In the genomic region with DNA sequence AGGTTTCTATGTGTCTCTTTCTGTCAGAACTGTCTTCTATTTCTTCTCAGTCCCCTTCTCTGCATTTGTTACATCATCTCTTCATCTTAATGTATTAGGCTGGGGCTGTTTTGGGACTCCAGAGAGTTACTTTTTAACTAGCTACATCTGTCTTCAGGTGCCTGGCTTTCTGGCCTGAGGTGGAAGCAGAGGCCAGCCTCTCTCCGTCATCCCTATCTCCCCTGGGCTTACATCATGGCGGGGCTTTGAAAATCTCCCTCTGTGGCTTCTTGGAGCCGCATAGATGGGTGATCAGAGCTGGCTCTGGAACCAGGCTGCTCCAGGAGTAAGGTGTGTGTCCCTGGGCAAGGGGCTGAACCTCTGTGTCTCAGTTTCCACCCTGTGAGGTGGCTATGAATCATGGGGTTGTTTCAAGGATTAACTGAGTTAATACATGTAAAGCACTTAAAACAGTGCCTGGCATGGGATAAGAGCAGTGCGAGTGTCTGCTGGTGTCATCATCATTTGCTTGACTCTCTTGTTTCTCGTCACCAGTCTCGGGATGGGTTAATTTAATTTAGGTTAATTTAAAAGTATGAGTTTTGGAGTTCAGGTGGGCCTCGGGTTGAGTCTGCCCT, we compare ENCODE assay signal across 1 cellular context.
TF ChIP-seq lines count a peak whose summit lies in the region.

No MANE protein-coding gene starts in this region.

TF ChIP-seq in neural cell, 6 proteins besides CTCF, POLR2A, EP300 and RAD21 (continued from another document):
- TF ChIP-seq, protein P1, sequence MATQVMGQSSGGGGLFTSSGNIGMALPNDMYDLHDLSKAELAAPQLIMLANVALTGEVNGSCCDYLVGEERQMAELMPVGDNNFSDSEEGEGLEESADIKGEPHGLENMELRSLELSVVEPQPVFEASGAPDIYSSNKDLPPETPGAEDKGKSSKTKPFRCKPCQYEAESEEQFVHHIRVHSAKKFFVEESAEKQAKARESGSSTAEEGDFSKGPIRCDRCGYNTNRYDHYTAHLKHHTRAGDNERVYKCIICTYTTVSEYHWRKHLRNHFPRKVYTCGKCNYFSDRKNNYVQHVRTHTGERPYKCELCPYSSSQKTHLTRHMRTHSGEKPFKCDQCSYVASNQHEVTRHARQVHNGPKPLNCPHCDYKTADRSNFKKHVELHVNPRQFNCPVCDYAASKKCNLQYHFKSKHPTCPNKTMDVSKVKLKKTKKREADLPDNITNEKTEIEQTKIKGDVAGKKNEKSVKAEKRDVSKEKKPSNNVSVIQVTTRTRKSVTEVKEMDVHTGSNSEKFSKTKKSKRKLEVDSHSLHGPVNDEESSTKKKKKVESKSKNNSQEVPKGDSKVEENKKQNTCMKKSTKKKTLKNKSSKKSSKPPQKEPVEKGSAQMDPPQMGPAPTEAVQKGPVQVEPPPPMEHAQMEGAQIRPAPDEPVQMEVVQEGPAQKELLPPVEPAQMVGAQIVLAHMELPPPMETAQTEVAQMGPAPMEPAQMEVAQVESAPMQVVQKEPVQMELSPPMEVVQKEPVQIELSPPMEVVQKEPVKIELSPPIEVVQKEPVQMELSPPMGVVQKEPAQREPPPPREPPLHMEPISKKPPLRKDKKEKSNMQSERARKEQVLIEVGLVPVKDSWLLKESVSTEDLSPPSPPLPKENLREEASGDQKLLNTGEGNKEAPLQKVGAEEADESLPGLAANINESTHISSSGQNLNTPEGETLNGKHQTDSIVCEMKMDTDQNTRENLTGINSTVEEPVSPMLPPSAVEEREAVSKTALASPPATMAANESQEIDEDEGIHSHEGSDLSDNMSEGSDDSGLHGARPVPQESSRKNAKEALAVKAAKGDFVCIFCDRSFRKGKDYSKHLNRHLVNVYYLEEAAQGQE (IDR thresholded peaks at IDR 0.05; ENCODE audit: borderline replicate concordance): no peak
- TF ChIP-seq EZH2 (IDR thresholded peaks at IDR 0.05; ENCODE audit: borderline replicate concordance, insufficient read depth, low read length, poor library complexity, severe bottlenecking): no peak
